Comparison of ENCODE assay signal across 8 cellular contexts in genomic region chr6:33205172-33206026, GRCh38. TPM values are rescaled to one million over a fixed set of nuclear protein-coding genes. Genes with fewer than 3 reads are reported as not detected.
DNase-seq lines count a peak whose midpoint lies in the region; ATAC-seq lines count a peak whose summit lies in the region.

No MANE protein-coding gene starts in this region.

- peak overlapping the region; percentile 73 for H3K9ac ChIP-seq in iPS-15b (ENCODE audit: low read depth, low read length)

- DNase-seq in Caki2 (ENCODE audit: low read depth) (peak; percentile 81), mucosa of gallbladder (ENCODE audit: low spot score) (no peak), G401 (ENCODE audit: low spot score) (no peak)
- DNase-seq in stimulated activated CD8-positive, alpha-beta memory T cell treated with anti-CD3 and anti-CD28 coated beads, Interleukin-7, amount 100 ng/mL, for 48 hours (ENCODE audit: extremely low read depth in 1 of 2, low read depth in 1 of 2), result peak; percentile 41 to 70

- peaks cover 29% of the 10 kb centered on the region for H3K36me3 ChIP-seq in iPS-15b (ENCODE audit: control insufficient read depth, insufficient read depth, low read length)

- H3K4me1 Mint-ChIP-seq in IgD-negative memory B cell, result peaks cover 38 to 42% (median 39%) of the 10 kb centered on the region in 3 donors
- H3K4me1 Mint-ChIP-seq in activated T-helper 17 cell treated with anti-CD3 and anti-CD28 coated beads, Interleukin-2, amount 50 U/mL, for 72 hours, result peaks cover 57% of the 10 kb centered on the region

- peak; percentile 75 for ATAC-seq in activated T-helper 17 cell treated with anti-CD3 and anti-CD28 coated beads, Interleukin-2, amount 50 U/mL, for 72 hours (replicated peaks)
- no peak for ATAC-seq in HG02759 (IDR thresholded peaks at IDR 0.05; ENCODE audit: unreplicated experiment)

- no peaks in the 10 kb centered on the region for H3K9me3 Mint-ChIP-seq in IgD-negative memory B cell
- no peaks in the 10 kb centered on the region for H3K9me3 Mint-ChIP-seq in activated T-helper 17 cell treated with anti-CD3 and anti-CD28 coated beads, Interleukin-2, amount 50 U/mL, for 72 hours

- H3K27me3 ChIP-seq in iPS-15b (ENCODE audit: control insufficient read depth, insufficient read depth, low read length), result peaks cover 45% of the 10 kb centered on the region

- H3K4me3 ChIP-seq in iPS-15b (ENCODE audit: low read depth, low read length), result peak overlapping the region; percentile 79

- peak overlapping the region; percentile 58 to 94 (median 89) for H3K27ac Mint-ChIP-seq in IgD-negative memory B cell
- peak overlapping the region; percentile 91 for H3K27ac Mint-ChIP-seq in activated T-helper 17 cell treated with anti-CD3 and anti-CD28 coated beads, Interleukin-2, amount 50 U/mL, for 72 hours

- H3K36me3 Mint-ChIP-seq in IgD-negative memory B cell, result peaks cover 10% of the 10 kb centered on the region
- peaks cover 71% of the 10 kb centered on the region for H3K36me3 Mint-ChIP-seq in activated T-helper 17 cell treated with anti-CD3 and anti-CD28 coated beads, Interleukin-2, amount 50 U/mL, for 72 hours (ENCODE audit: low read depth)

- no peaks in the 10 kb centered on the region for H3K9me3 ChIP-seq in iPS-15b (ENCODE audit: control insufficient read depth, insufficient read depth, low read length)

- H3K27me3 Mint-ChIP-seq in IgD-negative memory B cell, result no peaks in the 10 kb centered on the region
- H3K27me3 Mint-ChIP-seq in activated T-helper 17 cell treated with anti-CD3 and anti-CD28 coated beads, Interleukin-2, amount 50 U/mL, for 72 hours, result no peaks in the 10 kb centered on the region

- peaks cover 19% of the 10 kb centered on the region for H3K4me1 ChIP-seq in iPS-15b (ENCODE audit: control insufficient read depth, insufficient read depth, low read length)

- in situ Hi-C loops in Caki2 (cut with HindIII; ENCODE audit: low pct_unique_long_range_greater_than_20kb, low sequenced_read_pairs), result no loop called here
- in situ Hi-C loops in G401 (cut with HindIII; ENCODE audit: low sequenced_read_pairs), result no loop called here

- peak overlapping the region; percentile 89 to 99 (median 96) for H3K4me3 Mint-ChIP-seq in IgD-negative memory B cell
- peak overlapping the region; percentile 100 for H3K4me3 Mint-ChIP-seq in activated T-helper 17 cell treated with anti-CD3 and anti-CD28 coated beads, Interleukin-2, amount 50 U/mL, for 72 hours

RNA-seq across cellular contexts. Expression of gene HSD17B8, which starts 0.9 kb away (rescaled TPM):
- total RNA-seq in Caki2 (2014; rRNA removed; shearing (Covaris generic); ENCODE audit: low replicate concordance), result 41.2 and 79.7 TPM in 2 replicates
- 30.9 TPM for polyA plus RNA-seq in IgD-negative memory B cell
- 10 to 100 TPM in 1 of 2 donors, 1 to 10 TPM in 1; 3.4 to 13.1 TPM for total RNA-seq in activated T-helper 17 cell treated with anti-CD3 and anti-CD28 coated beads, Interleukin-2, amount 50 U/mL, for 72 hours
- total RNA-seq in mucosa of gallbladder, result 13.6 TPM
- total RNA-seq in G401 (2014; rRNA removed; shearing (Covaris generic)), result 13.3 and 18.2 TPM in 2 replicates

RNA-seq across cellular contexts. Expression of gene RING1, which starts 2.9 kb away (rescaled TPM):
- 51.4 and 56.9 TPM in 2 replicates for total RNA-seq in Caki2 (2014; rRNA removed; shearing (Covaris generic); ENCODE audit: low replicate concordance)
- polyA plus RNA-seq in IgD-negative memory B cell, result 9.9 TPM
- total RNA-seq in activated T-helper 17 cell treated with anti-CD3 and anti-CD28 coated beads, Interleukin-2, amount 50 U/mL, for 72 hours, result 10 to 100 TPM; 22.7 to 25.1 TPM
- total RNA-seq in mucosa of gallbladder, result 50.9 TPM
- total RNA-seq in G401 (2014; rRNA removed; shearing (Covaris generic)), result 51.2 and 53.3 TPM in 2 replicates

RNA-seq across cellular contexts. Expression of gene SLC39A7, which starts 4.7 kb away (rescaled TPM):
- total RNA-seq in Caki2 (2014; rRNA removed; shearing (Covaris generic); ENCODE audit: low replicate concordance), result 232 and 245 TPM in 2 replicates
- 23.1 TPM for polyA plus RNA-seq in IgD-negative memory B cell
- total RNA-seq in activated T-helper 17 cell treated with anti-CD3 and anti-CD28 coated beads, Interleukin-2, amount 50 U/mL, for 72 hours, result 10 to 100 TPM; 50.5 to 65.0 TPM
- total RNA-seq in mucosa of gallbladder, result 120 TPM
- 102 and 108 TPM in 2 replicates for total RNA-seq in G401 (2014; rRNA removed; shearing (Covaris generic))

RNA-seq across cellular contexts. Expression of gene RXRB, which starts 4.9 kb away (rescaled TPM):
- 25.1 and 30.0 TPM in 2 replicates for total RNA-seq in Caki2 (2014; rRNA removed; shearing (Covaris generic); ENCODE audit: low replicate concordance)
- 9.7 TPM for polyA plus RNA-seq in IgD-negative memory B cell
- 10 to 100 TPM; 31.0 to 68.7 TPM for total RNA-seq in activated T-helper 17 cell treated with anti-CD3 and anti-CD28 coated beads, Interleukin-2, amount 50 U/mL, for 72 hours
- 56.8 TPM for total RNA-seq in mucosa of gallbladder
- 11.5 and 18.8 TPM in 2 replicates for total RNA-seq in G401 (2014; rRNA removed; shearing (Covaris generic))

RNA-seq across cellular contexts. Expression of gene COL11A2, which starts 13.1 kb away (rescaled TPM):
- 0.20 and 1.4 TPM in 2 replicates for total RNA-seq in Caki2 (2014; rRNA removed; shearing (Covaris generic); ENCODE audit: low replicate concordance)
- not detected for polyA plus RNA-seq in IgD-negative memory B cell
- total RNA-seq in activated T-helper 17 cell treated with anti-CD3 and anti-CD28 coated beads, Interleukin-2, amount 50 U/mL, for 72 hours, result 1 to 10 TPM; 1.2 to 3.3 TPM
- total RNA-seq in mucosa of gallbladder, result 0.66 TPM
- 7.0 and 10.4 TPM in 2 replicates for total RNA-seq in G401 (2014; rRNA removed; shearing (Covaris generic))

Comparison
In these comparisons a context has a peak if more than half of its experiments do, and no peak if none do; other contexts are left out.
1. DNase-seq: peak in Caki2 (single experiment) and stimulated activated CD8-positive, alpha-beta memory T cell treated with anti-CD3 and anti-CD28 coated beads, Interleukin-7, amount 100 ng/mL, for 48 hours (2 of 2); none in mucosa of gallbladder (single experiment) and G401 (single experiment).